In the genomic region with DNA sequence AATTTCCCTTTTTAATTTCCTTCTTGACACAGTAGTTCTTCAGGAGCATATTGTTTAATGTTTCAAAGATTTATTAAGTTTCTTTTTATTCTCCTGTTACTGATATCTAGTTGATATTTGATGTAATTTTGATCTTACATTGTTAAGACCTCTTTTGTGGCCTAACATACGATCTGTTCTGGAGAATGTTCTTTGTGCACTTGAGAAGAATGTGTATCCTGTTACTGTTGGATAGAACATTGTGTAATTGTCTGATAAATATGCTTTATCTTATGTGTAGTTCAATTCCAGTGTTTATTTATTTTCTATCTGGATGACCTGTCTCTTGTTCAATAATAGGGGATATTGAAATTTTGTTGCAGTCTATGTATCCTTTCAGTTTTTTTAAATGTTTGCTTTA, we compare ENCODE assay signal across 35 cellular contexts.
"Had no signal": no experiment of that assay in that cellular context is flagged by ENCODE, and none has a peak within 500 bp of the region (broad histone marks: within the 10 kb centered on the region; RNA-seq: fewer than 3 reads in every experiment).

No MANE protein-coding gene starts in this region.

- H2AFZ ChIP-seq: hepatocyte had no signal

- H3K9me3 Mint-ChIP-seq: activated B cell treated with CpG ODN at 0.5 μM for 24 hours; activated CD4-positive, alpha-beta memory T cell treated with anti-CD3 and anti-CD28 coated beads for 36 hours; activated naive CD4-positive, alpha-beta T cell treated with anti-CD3 and anti-CD28 coated beads for 36 hours; activated T-helper 1 cell treated with anti-CD3 and anti-CD28 coated beads, Interleukin-12 subunit alpha, Interleukin-12 subunit beta, Interleukin-2, Interleukin-4 antibody, amounts not matched to agents 30 ng/mL and 10 ng/mL and 1 ng/mL, durations not matched to agents 14 hours and 24 hours and 36 hours; activated T-helper 2 cell treated with anti-CD3 and anti-CD28 coated beads, Interferon-gamma antibody, Interleukin-2, Interleukin-4, amounts not matched to agents 10 μg/mL and 5 μg/mL and 100 μg/mL, durations not matched to agents 14 hours and 24 hours and 36 hours; brain; dendritic cell treated with granulocyte-macrophage colony-stimulating factor and Interleukin-4, amounts not matched to agents 40 ng/mL and 50 ng/mL, for 4 days; endodermal cell; T-helper 2 cell treated with Interferon-gamma antibody and Interleukin-4, amounts not matched to agents 5 μg/mL and 100 μg/mL, for 36 hours had no signal

- H3K27me3 ChIP-seq: adrenal gland, ascending aorta, breast epithelium, dorsolateral prefrontal cortex, esophagus muscularis mucosa, gastroesophageal sphincter, heart right ventricle, hepatocyte had no signal

- H3K27ac ChIP-seq: adrenal gland, ascending aorta, breast epithelium, coronary artery, dorsolateral prefrontal cortex, esophagus muscularis mucosa, gastroesophageal sphincter, heart right ventricle, hepatocyte, WERI-Rb-1 had no signal

- H3K9me3 ChIP-seq: ascending aorta, breast epithelium, esophagus muscularis mucosa, gastroesophageal sphincter had no signal

- H3K27me3 Mint-ChIP-seq: activated CD4-positive, alpha-beta memory T cell treated with anti-CD3 and anti-CD28 coated beads for 36 hours; activated CD8-positive, alpha-beta memory T cell treated with anti-CD3 and anti-CD28 coated beads, Interleukin-2, amount 10 ng/mL, durations not matched to agents 7 days and 5 days; activated naive CD8-positive, alpha-beta T cell; brain; dendritic cell treated with granulocyte-macrophage colony-stimulating factor and Interleukin-4, amounts not matched to agents 40 ng/mL and 50 ng/mL, for 4 days; T-helper 17 cell had no signal

- H3K4me3 Mint-ChIP-seq: activated B cell treated with CpG ODN at 0.5 μM for 24 hours; activated CD4-positive, alpha-beta memory T cell treated with anti-CD3 and anti-CD28 coated beads for 36 hours; activated CD8-positive, alpha-beta memory T cell treated with anti-CD3 and anti-CD28 coated beads, Interleukin-2, amount 10 ng/mL, durations not matched to agents 7 days and 5 days; activated CD8-positive, alpha-beta T cell treated with anti-CD3 and anti-CD28 coated beads, Interleukin-2, amount 10 ng/mL, durations not matched to agents 7 days and 5 days; activated naive CD4-positive, alpha-beta T cell treated with anti-CD3 and anti-CD28 coated beads for 36 hours; activated naive CD8-positive, alpha-beta T cell; activated T-helper 1 cell treated with anti-CD3 and anti-CD28 coated beads, Interleukin-12 subunit alpha, Interleukin-12 subunit beta, Interleukin-2, Interleukin-4 antibody, amounts not matched to agents 30 ng/mL and 10 ng/mL and 1 ng/mL, durations not matched to agents 14 hours and 24 hours and 36 hours; brain; dendritic cell treated with granulocyte-macrophage colony-stimulating factor and Interleukin-4, amounts not matched to agents 40 ng/mL and 50 ng/mL, for 4 days; endodermal cell; T-helper 17 cell; T-helper 2 cell treated with Interferon-gamma antibody and Interleukin-4, amounts not matched to agents 5 μg/mL and 100 μg/mL, for 36 hours had no signal

- H3K36me3 ChIP-seq: adrenal gland, ascending aorta, breast epithelium, esophagus muscularis mucosa, heart right ventricle, WERI-Rb-1 had no signal

- H3K36me3 Mint-ChIP-seq: activated CD4-positive, alpha-beta memory T cell treated with anti-CD3 and anti-CD28 coated beads for 36 hours; activated CD8-positive, alpha-beta memory T cell treated with anti-CD3 and anti-CD28 coated beads, Interleukin-2, amount 10 ng/mL, durations not matched to agents 7 days and 5 days; brain had no signal

- H3K4me1 ChIP-seq: adrenal gland, ascending aorta, breast epithelium, esophagus muscularis mucosa, gastroesophageal sphincter, heart right ventricle had no signal

- H3K4me1 Mint-ChIP-seq: activated B cell treated with CpG ODN at 0.5 μM for 24 hours, brain had no signal

- DNase-seq: activated B cell treated with CpG ODN at 0.5 μM for 24 hours; activated CD4-positive, alpha-beta memory T cell treated with anti-CD3 and anti-CD28 coated beads for 36 hours; activated CD4-positive, alpha-beta T cell treated with anti-CD3 and anti-CD28 coated beads for 48 hours; activated CD8-positive, alpha-beta memory T cell treated with anti-CD3 and anti-CD28 coated beads, Interleukin-2, amount 10 ng/mL, durations not matched to agents 7 days and 5 days; activated CD8-positive, alpha-beta memory T cell treated with anti-CD3 and anti-CD28 coated beads, Interleukin-2, amount 50 U/mL, for 4 hours; activated CD8-positive, alpha-beta T cell treated with anti-CD3 and anti-CD28 coated beads, Interleukin-2, amount 10 ng/mL, durations not matched to agents 7 days and 5 days; activated effector memory CD4-positive, alpha-beta T cell treated with anti-CD3 and anti-CD28 coated beads, Interleukin-2, amount 50 U/mL, for 16 hours; activated naive CD4-positive, alpha-beta T cell treated with anti-CD3 and anti-CD28 coated beads for 36 hours; activated T-cell treated with anti-CD3 and anti-CD28 coated beads, Interleukin-2, amount 50 U/mL, for 1 hour; activated T-cell treated with anti-CD3 and anti-CD28 coated beads, Interleukin-2, amount 50 U/mL, for 48 hours; adrenal gland; caudate nucleus; dorsolateral prefrontal cortex; effector memory CD4-positive, alpha-beta T cell; endodermal cell; erythroblast; foreskin melanocyte; heart right ventricle; T-helper 1 cell; T-helper 17 cell; T1000; WERI-Rb-1 had no signal

- H3K4me3 ChIP-seq: adrenal gland, ascending aorta, breast epithelium, coronary artery, dorsolateral prefrontal cortex, esophagus muscularis mucosa, gastroesophageal sphincter, heart right ventricle, hepatocyte had no signal

- ATAC-seq: activated CD4-positive, CD25-positive, alpha-beta regulatory T cell treated with anti-CD3 and anti-CD28 coated beads, Interleukin-2, amount 50 U/mL, for 24 hours; activated CD8-positive, alpha-beta memory T cell treated with anti-CD3 and anti-CD28 coated beads, Interleukin-2, amount 10 ng/mL, durations not matched to agents 7 days and 5 days; activated CD8-positive, alpha-beta T cell treated with anti-CD3 and anti-CD28 coated beads, Interleukin-2, amount 10 ng/mL, durations not matched to agents 7 days and 5 days; gastroesophageal sphincter; heart right ventricle; T-helper 17 cell had no signal

- H3K4me2 ChIP-seq: hepatocyte had no signal

- H3K79me2 ChIP-seq: hepatocyte had no signal

- H3K27ac Mint-ChIP-seq: activated B cell treated with CpG ODN at 0.5 μM for 24 hours; activated CD4-positive, alpha-beta memory T cell treated with anti-CD3 and anti-CD28 coated beads for 36 hours; activated CD8-positive, alpha-beta memory T cell treated with anti-CD3 and anti-CD28 coated beads, Interleukin-2, amount 10 ng/mL, durations not matched to agents 7 days and 5 days; activated CD8-positive, alpha-beta T cell treated with anti-CD3 and anti-CD28 coated beads, Interleukin-2, amount 10 ng/mL, durations not matched to agents 7 days and 5 days; activated naive CD4-positive, alpha-beta T cell treated with anti-CD3 and anti-CD28 coated beads for 36 hours; activated naive CD8-positive, alpha-beta T cell; activated T-helper 1 cell treated with anti-CD3 and anti-CD28 coated beads, Interleukin-12 subunit alpha, Interleukin-12 subunit beta, Interleukin-2, Interleukin-4 antibody, amounts not matched to agents 30 ng/mL and 10 ng/mL and 1 ng/mL, durations not matched to agents 14 hours and 24 hours and 36 hours; activated T-helper 2 cell treated with anti-CD3 and anti-CD28 coated beads, Interferon-gamma antibody, Interleukin-2, Interleukin-4, amounts not matched to agents 10 μg/mL and 5 μg/mL and 100 μg/mL, durations not matched to agents 14 hours and 24 hours and 36 hours; brain; dendritic cell treated with granulocyte-macrophage colony-stimulating factor and Interleukin-4, amounts not matched to agents 40 ng/mL and 50 ng/mL, for 4 days; endodermal cell; T-helper 17 cell; T-helper 2 cell treated with Interferon-gamma antibody and Interleukin-4, amounts not matched to agents 5 μg/mL and 100 μg/mL, for 36 hours had no signal
